28 cellular contexts compared by ENCODE assay signal in genomic region chr12:116188581-116188980, GRCh38.
DNase-seq lines count a peak whose midpoint lies in the region; ATAC-seq, FAIRE-seq and TF ChIP-seq lines count a peak whose summit lies in the region.
"Had no signal": no experiment of that assay in that cellular context is flagged by ENCODE, and none has a peak within 500 bp of the region (broad histone marks: within the 10 kb centered on the region; RNA-seq: fewer than 3 reads in every experiment).

No MANE protein-coding gene starts in this region.

- CTCF ChIA-PET in activated CD8-positive, alpha-beta memory T cell treated with anti-CD3 and anti-CD28 coated beads, Interleukin-2, amount 10 ng/mL, durations not matched to agents 7 days and 5 days (lab: Charles Lee), result interaction anchor here (0.7 to 1.0 kb wide), 2 partner anchors 47 to 61 kb away, joined by 3 read pairs; no protein-coding TSS in a partner anchor

- TF ChIP-seq POLR2A in GM12892 (IDR thresholded peaks at IDR 0.05; ENCODE audit: low read depth, low read length), result no peak

- H3K27me3 Mint-ChIP-seq in activated CD8-positive, alpha-beta memory T cell treated with anti-CD3 and anti-CD28 coated beads, Interleukin-2, amount 10 ng/mL, durations not matched to agents 7 days and 5 days, result no peaks in the 10 kb centered on the region
- no peaks in the 10 kb centered on the region for H3K27me3 Mint-ChIP-seq in activated T-helper 17 cell treated with anti-CD3 and anti-CD28 coated beads, Interleukin-2, amount 50 U/mL, for 72 hours
- H3K27me3 Mint-ChIP-seq: activated naive CD4-positive, alpha-beta T cell treated with anti-CD3 and anti-CD28 coated beads, Interleukin-2, amount 10 ng/mL, durations not matched to agents 7 days and 5 days; CD4-positive, alpha-beta T cell had no signal

- no peak overlapping the region for H3K4me3 Mint-ChIP-seq in activated CD8-positive, alpha-beta memory T cell treated with anti-CD3 and anti-CD28 coated beads, Interleukin-2, amount 10 ng/mL, durations not matched to agents 7 days and 5 days
- peak overlapping the region; percentile 38 for H3K4me3 Mint-ChIP-seq in activated T-helper 17 cell treated with anti-CD3 and anti-CD28 coated beads, Interleukin-2, amount 50 U/mL, for 72 hours
- H3K4me3 Mint-ChIP-seq in stimulated activated effector memory CD8-positive, alpha-beta T cell treated with anti-CD3 and anti-CD28 coated beads, Interleukin-12 subunit alpha, Interleukin-12 subunit beta, amount 100 ng/mL, for 72 hours, result no peak overlapping the region
- H3K4me3 Mint-ChIP-seq: activated naive CD4-positive, alpha-beta T cell treated with anti-CD3 and anti-CD28 coated beads, Interleukin-2, amount 10 ng/mL, durations not matched to agents 7 days and 5 days; CD4-positive, alpha-beta T cell; GM23338 had no signal

- DNase-seq in activated CD8-positive, alpha-beta memory T cell treated with anti-CD3 and anti-CD28 coated beads, Interleukin-2, amount 10 ng/mL, durations not matched to agents 7 days and 5 days, result no peak
- DNase-seq in activated CD8-positive, alpha-beta memory T cell treated with anti-CD3 and anti-CD28 coated beads, Interleukin-2, amount 50 U/mL, for 4 hours, result no peak
- DNase-seq in GM12892 (ENCODE audit: insufficient read length), result no peak
- DNase-seq in stimulated activated effector memory CD8-positive, alpha-beta T cell treated with anti-CD3 and anti-CD28 coated beads, Interleukin-12 subunit alpha, Interleukin-12 subunit beta, amount 100 ng/mL, for 72 hours (ENCODE audit: low spot score in 2 of 2), result no peak
- DNase-seq in tibial artery, result no peak
- DNase-seq in stimulated activated CD4-positive, alpha-beta T cell treated with anti-CD3 and anti-CD28 coated beads, Interleukin-4, amount 100 ng/mL, for 1 hour, result no peak
- DNase-seq: ACHN; activated CD8-positive, alpha-beta memory T cell treated with anti-CD3 and anti-CD28 coated beads, Interleukin-2, amount 50 U/mL, for 48 hours; activated naive CD4-positive, alpha-beta T cell treated with anti-CD3 and anti-CD28 coated beads, Interleukin-2, amount 10 ng/mL, durations not matched to agents 7 days and 5 days; CD4-positive, alpha-beta T cell; DMS53; effector CD8-positive, alpha-beta T cell; gastrocnemius medialis; GF-D8; kidney; mammary epithelial cell; NCI-H1105; NCI-H2029 treated with DMSO at 0.1 percent for 48 hours; NCI-H446 treated with DMSO at 0.1 percent for 48 hours; NK-92 treated with Interleukin-12 subunit alpha and Interleukin-12 subunit beta, amount 100 ng/mL, for 24 hours; uterus had no signal

- intact Hi-C loops in tibial artery (cut with DNase I; ENCODE audit: low total_unique reads), result no loop called here

- peaks cover 4 to 91% (median 20%) of the 10 kb centered on the region in 4 donors for H3K4me1 ChIP-seq in tibial artery
- H3K4me1 ChIP-seq: uterus had no signal

- H3K27me3 ChIP-seq in tibial artery, result no peaks in the 10 kb centered on the region
- H3K27me3 ChIP-seq: esophagus muscularis mucosa, gastrocnemius medialis, right atrium auricular region, suprapubic skin, uterus had no signal

- H3K27ac ChIP-seq in tibial artery, result no peak overlapping the region
- H3K27ac ChIP-seq: esophagus muscularis mucosa, gastrocnemius medialis, right atrium auricular region, RWPE1, suprapubic skin, uterus had no signal

- peaks cover 61% of the 10 kb centered on the region for H3K4me1 Mint-ChIP-seq in activated CD8-positive, alpha-beta memory T cell treated with anti-CD3 and anti-CD28 coated beads, Interleukin-2, amount 10 ng/mL, durations not matched to agents 7 days and 5 days
- H3K4me1 Mint-ChIP-seq in activated T-helper 17 cell treated with anti-CD3 and anti-CD28 coated beads, Interleukin-2, amount 50 U/mL, for 72 hours, result peaks cover 32% of the 10 kb centered on the region
- peaks cover 49% of the 10 kb centered on the region for H3K4me1 Mint-ChIP-seq in stimulated activated effector memory CD8-positive, alpha-beta T cell treated with anti-CD3 and anti-CD28 coated beads, Interleukin-12 subunit alpha, Interleukin-12 subunit beta, amount 100 ng/mL, for 72 hours

- H3K4me3 ChIP-seq in tibial artery, result no peak overlapping the region
- H3K4me3 ChIP-seq: esophagus muscularis mucosa, gastrocnemius medialis, GM23338, right atrium auricular region, suprapubic skin, uterus had no signal

- H3K9me3 Mint-ChIP-seq in activated CD8-positive, alpha-beta memory T cell treated with anti-CD3 and anti-CD28 coated beads, Interleukin-2, amount 10 ng/mL, durations not matched to agents 7 days and 5 days (ENCODE audit: low read depth), result no peaks in the 10 kb centered on the region
- no peaks in the 10 kb centered on the region for H3K9me3 Mint-ChIP-seq in activated T-helper 17 cell treated with anti-CD3 and anti-CD28 coated beads, Interleukin-2, amount 50 U/mL, for 72 hours
- H3K9me3 Mint-ChIP-seq in stimulated activated effector memory CD8-positive, alpha-beta T cell treated with anti-CD3 and anti-CD28 coated beads, Interleukin-12 subunit alpha, Interleukin-12 subunit beta, amount 100 ng/mL, for 72 hours, result no peaks in the 10 kb centered on the region
- H3K9me3 Mint-ChIP-seq: activated naive CD4-positive, alpha-beta T cell treated with anti-CD3 and anti-CD28 coated beads, Interleukin-2, amount 10 ng/mL, durations not matched to agents 7 days and 5 days; CD4-positive, alpha-beta T cell; GM23338 had no signal

- no peak overlapping the region for H3K27ac Mint-ChIP-seq in activated CD8-positive, alpha-beta memory T cell treated with anti-CD3 and anti-CD28 coated beads, Interleukin-2, amount 10 ng/mL, durations not matched to agents 7 days and 5 days
- H3K27ac Mint-ChIP-seq in activated T-helper 17 cell treated with anti-CD3 and anti-CD28 coated beads, Interleukin-2, amount 50 U/mL, for 72 hours, result peak overlapping the region; percentile 31
- H3K27ac Mint-ChIP-seq in stimulated activated effector memory CD8-positive, alpha-beta T cell treated with anti-CD3 and anti-CD28 coated beads, Interleukin-12 subunit alpha, Interleukin-12 subunit beta, amount 100 ng/mL, for 72 hours, result no peak overlapping the region
- H3K27ac Mint-ChIP-seq: activated naive CD4-positive, alpha-beta T cell treated with anti-CD3 and anti-CD28 coated beads, Interleukin-2, amount 10 ng/mL, durations not matched to agents 7 days and 5 days; GM23338 had no signal

- no peaks in the 10 kb centered on the region for H3K36me3 ChIP-seq in tibial artery
- H3K36me3 ChIP-seq: esophagus muscularis mucosa, gastrocnemius medialis, right atrium auricular region, suprapubic skin, uterus had no signal

- no peaks in the 10 kb centered on the region for H3K9me3 ChIP-seq in tibial artery
- H3K9me3 ChIP-seq: esophagus muscularis mucosa, gastrocnemius medialis, right atrium auricular region, suprapubic skin, uterus had no signal

- no peak for TF ChIP-seq CTCF in tibial artery (IDR thresholded peaks at IDR 0.05)

- peaks cover 1% of the 10 kb centered on the region for H3K36me3 Mint-ChIP-seq in activated CD8-positive, alpha-beta memory T cell treated with anti-CD3 and anti-CD28 coated beads, Interleukin-2, amount 10 ng/mL, durations not matched to agents 7 days and 5 days
- H3K36me3 Mint-ChIP-seq in activated T-helper 17 cell treated with anti-CD3 and anti-CD28 coated beads, Interleukin-2, amount 50 U/mL, for 72 hours (ENCODE audit: low read depth), result peaks cover 5% of the 10 kb centered on the region
- H3K36me3 Mint-ChIP-seq in stimulated activated effector memory CD8-positive, alpha-beta T cell treated with anti-CD3 and anti-CD28 coated beads, Interleukin-12 subunit alpha, Interleukin-12 subunit beta, amount 100 ng/mL, for 72 hours, result no peaks in the 10 kb centered on the region

- peak; percentile 27 for ATAC-seq in activated CD8-positive, alpha-beta memory T cell treated with anti-CD3 and anti-CD28 coated beads, Interleukin-2, amount 10 ng/mL, durations not matched to agents 7 days and 5 days
- ATAC-seq in activated T-helper 17 cell treated with anti-CD3 and anti-CD28 coated beads, Interleukin-2, amount 50 U/mL, for 72 hours (replicated peaks), result peak; percentile 79
- peak; percentile 58 for ATAC-seq in stimulated activated effector memory CD8-positive, alpha-beta T cell treated with anti-CD3 and anti-CD28 coated beads, Interleukin-12 subunit alpha, Interleukin-12 subunit beta, amount 100 ng/mL, for 72 hours
- ATAC-seq in HG03469 (IDR thresholded peaks at IDR 0.05; ENCODE audit: unreplicated experiment), result no peak
- ATAC-seq: gastrocnemius medialis, GM23338 had no signal

- FAIRE-seq in GM12892 (lab: Jason Lieb, UNC), result peak; percentile 58
- FAIRE-seq: kidney had no signal
